Comparison of ENCODE assay signal across 8 cellular contexts in genomic region chr1:182301467-182302198, GRCh38.
DNase-seq lines count a peak whose midpoint lies in the region; ATAC-seq, FAIRE-seq and TF ChIP-seq lines count a peak whose summit lies in the region.

No MANE protein-coding gene starts in this region.

- H3K9me3 ChIP-seq in A673 (ENCODE audit: low read depth, low read length, poor library complexity, severe bottlenecking) (no peaks in the 10 kb centered on the region), small intestine (ENCODE audit: control insufficient read depth, low read depth) (no peaks in the 10 kb centered on the region)

- WGBS in small intestine, 3 donors: 44 to 72% (median 55%) methylated on average over 9 of the region's 9 CpGs

- CTCF ChIA-PET in A673 (lab: Charles Lee): no interaction called here

- H3K4me3 ChIP-seq in A673 (ENCODE audit: low read depth, low read length, poor library complexity, severe bottlenecking) (no peak overlapping the region), small intestine (ENCODE audit: low read depth in 1 of 2, low read length in 2 of 2) (no peak overlapping the region)

- peak; percentile 30 for DNase-seq in A673 (ENCODE audit: low spot score)
- peak; percentile 32 for DNase-seq in UCSD-AML1 (lab: John Stamatoyannopoulos, UW; ENCODE audit: unreplicated experiment)
- DNase-seq in frontal cortex (ENCODE audit: low spot score in 2 of 2): peak; percentile 39 to 55
- DNase-seq in small intestine: peak; percentile 49
- no peak for DNase-seq in omental fat pad (ENCODE audit: low spot score)
- no peak for DNase-seq in CD1c-positive myeloid dendritic cell (ENCODE audit: extremely low spot score)

- intact Hi-C loops in A673 (cut with micrococcal nuclease; ENCODE audit: unreplicated experiment): loop anchor here (5.0 kb wide), 1 partner anchor 91 kb away; the partner anchor contains the start of gene GLUL

- no TSS peak for BruUV-seq in A673 (replicated peaks; lab: Mats Ljungman, UMichigan)

- ATAC-seq in GM18867 (IDR thresholded peaks at IDR 0.05; ENCODE audit: unreplicated experiment): peak; percentile 24
- no peak for ATAC-seq in omental fat pad (ENCODE audit: low FRiP score)
- no peak for ATAC-seq in GM21529 (IDR thresholded peaks at IDR 0.05; ENCODE audit: unreplicated experiment)

- H3K27ac ChIP-seq in A673 (ENCODE audit: low read depth, low read length, poor library complexity, severe bottlenecking): no peak overlapping the region
- H3K27ac ChIP-seq in small intestine (ENCODE audit: low read depth in 1 of 2, low read length in 1 of 2): no peak overlapping the region

- H3K27me3 ChIP-seq in A673 (replicated peaks; ENCODE audit: insufficient read depth, low read depth, low read length, poor library complexity) (no peaks in the 10 kb centered on the region), small intestine (ENCODE audit: control insufficient read depth in 2 of 2, insufficient read depth in 2 of 2, low read length in 2 of 2) (no peaks in the 10 kb centered on the region)

- no peak for TF ChIP-seq CTCF in A673 (conservative IDR thresholded peaks at IDR 0.05; ENCODE audit: low read depth, low read length)
- TF ChIP-seq CTCF in omental fat pad (IDR thresholded peaks at IDR 0.05): no peak

- H3K4me1 ChIP-seq in A673 (ENCODE audit: insufficient read depth, low read length, poor library complexity, severe bottlenecking): peaks cover 11% of the 10 kb centered on the region
- no peaks in the 10 kb centered on the region for H3K4me1 ChIP-seq in small intestine (ENCODE audit: control insufficient read depth in 2 of 2, insufficient read depth in 1 of 2, low read depth in 1 of 2, low read length in 1 of 2)

- peak; percentile 93 for FAIRE-seq in frontal cortex (lab: Jason Lieb, UNC)
- FAIRE-seq in small intestine (lab: Jason Lieb, UNC): no peak

- H3K36me3 ChIP-seq in A673 (ENCODE audit: insufficient read depth, low read length, poor library complexity, severe bottlenecking) (no peaks in the 10 kb centered on the region), small intestine (ENCODE audit: control insufficient read depth in 2 of 2, insufficient read depth in 2 of 2, low read length in 2 of 2) (no peaks in the 10 kb centered on the region)

- POLR2A ChIA-PET in A673 (lab: Charles Lee; ENCODE audit: low non-redundant PET): no interaction called here

Comparison
In these comparisons a context has a peak if more than half of its experiments do, and no peak if none do; other contexts are left out.
1. DNase-seq: peak in A673 (single experiment), UCSD-AML1 (single experiment), frontal cortex (2 of 2) and small intestine (single experiment); none in omental fat pad (single experiment) and CD1c-positive myeloid dendritic cell (single experiment).